In the genomic region with DNA sequence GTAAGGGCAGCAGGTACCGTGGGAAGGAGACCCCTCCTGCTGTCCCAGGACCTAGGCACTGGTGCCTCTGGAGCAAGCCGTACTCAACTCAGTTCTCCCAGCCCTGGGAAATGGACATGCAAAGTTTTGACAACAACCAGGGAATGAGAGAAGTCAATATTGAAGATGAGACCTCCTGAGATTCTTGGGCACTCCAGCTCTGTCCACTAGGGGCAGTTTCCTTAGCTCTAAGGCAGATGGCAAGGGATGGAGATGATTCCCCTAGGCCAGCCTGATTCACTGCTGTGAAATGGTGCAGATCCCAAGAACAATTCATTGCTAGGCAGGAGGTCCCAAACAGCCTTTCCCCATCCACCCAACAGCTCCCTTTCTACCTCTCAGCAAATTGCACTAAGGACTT, we compare ENCODE assay signal across 10 cellular contexts. TPM values are rescaled to one million over a fixed set of nuclear protein-coding genes. Genes with fewer than 3 reads are reported as not detected.
A peak's percentile ranks its signal among the peaks of the same experiment; 100 is the strongest.
DNase-seq lines count a peak whose midpoint lies in the region; ATAC-seq and TF ChIP-seq lines count a peak whose summit lies in the region.
"Had no signal": no experiment of that assay in that cellular context is flagged by ENCODE, and none has a peak within 500 bp of the region (broad histone marks: within the 10 kb centered on the region; RNA-seq: fewer than 3 reads in every experiment).

No MANE protein-coding gene starts in this region.

- H3K4me1 Mint-ChIP-seq in activated CD8-positive, alpha-beta memory T cell treated with anti-CD3 and anti-CD28 coated beads, Interleukin-2, amount 10 ng/mL, durations not matched to agents 7 days and 5 days = no peaks in the 10 kb centered on the region
- H3K4me1 Mint-ChIP-seq: activated naive CD8-positive, alpha-beta T cell treated with anti-CD3 and anti-CD28 coated beads, Interleukin-2, amount 50 U/mL, for 24 hours had no signal

- no peak overlapping the region for H3K4me3 ChIP-seq in MG63
- H3K4me3 ChIP-seq in choroid plexus epithelial cell (ENCODE audit: low read depth, low read length) = no peak overlapping the region
- H3K4me3 ChIP-seq in osteoblast (ENCODE audit: insufficient read depth, low read length) = no peak overlapping the region
- H3K4me3 ChIP-seq: skin epidermis had no signal

- peak; percentile 73 for TF ChIP-seq CTCF in choroid plexus epithelial cell (conservative IDR thresholded peaks at IDR 0.05; ENCODE audit: low read depth, low read length)
- peak; percentile 61 for TF ChIP-seq CTCF in osteoblast (IDR thresholded peaks at IDR 0.05; ENCODE audit: extremely low read depth, low read depth, low read length)

- DNase-seq in DMS 273 (lab: John Stamatoyannopoulos, UW; ENCODE audit: unreplicated experiment) = peak; percentile 71
- DNase-seq in DMS 273 treated with DMSO at 0.1 percent for 48 hours (lab: John Stamatoyannopoulos, UW) = no peak
- DNase-seq in MG63 = peak; percentile 22
- DNase-seq in choroid plexus epithelial cell (ENCODE audit: low read depth) = peak; percentile 49
- peak; percentile 81 for DNase-seq in osteoblast (ENCODE audit: insufficient read length, low spot score, missing footprints)
- DNase-seq in activated CD8-positive, alpha-beta memory T cell treated with anti-CD3 and anti-CD28 coated beads, Interleukin-2, amount 10 ng/mL, durations not matched to agents 7 days and 5 days = no peak
- DNase-seq in retina = no peak
- no peak for DNase-seq in stimulated activated naive CD4-positive, alpha-beta T cell treated with Interleukin-2 at 50 U/mL for 16 hours (lab: John Stamatoyannopoulos, UW)
- DNase-seq: activated naive CD8-positive, alpha-beta T cell treated with anti-CD3 and anti-CD28 coated beads, Interleukin-2, amount 50 U/mL, for 24 hours had no signal

- H3K4me3 Mint-ChIP-seq in activated CD8-positive, alpha-beta memory T cell treated with anti-CD3 and anti-CD28 coated beads, Interleukin-2, amount 10 ng/mL, durations not matched to agents 7 days and 5 days = no peak overlapping the region
- H3K4me3 Mint-ChIP-seq: activated naive CD8-positive, alpha-beta T cell treated with anti-CD3 and anti-CD28 coated beads, Interleukin-2, amount 50 U/mL, for 24 hours had no signal

- no peaks in the 10 kb centered on the region for H3K9me3 Mint-ChIP-seq in activated CD8-positive, alpha-beta memory T cell treated with anti-CD3 and anti-CD28 coated beads, Interleukin-2, amount 10 ng/mL, durations not matched to agents 7 days and 5 days (ENCODE audit: low read depth)
- H3K9me3 Mint-ChIP-seq: activated naive CD8-positive, alpha-beta T cell treated with anti-CD3 and anti-CD28 coated beads, Interleukin-2, amount 50 U/mL, for 24 hours had no signal

- H3K36me3 Mint-ChIP-seq in activated CD8-positive, alpha-beta memory T cell treated with anti-CD3 and anti-CD28 coated beads, Interleukin-2, amount 10 ng/mL, durations not matched to agents 7 days and 5 days = no peaks in the 10 kb centered on the region

- no peaks in the 10 kb centered on the region for H3K9me3 ChIP-seq in MG63
- no peaks in the 10 kb centered on the region for H3K9me3 ChIP-seq in osteoblast (ENCODE audit: low read depth, low read length)

- CTCF ChIA-PET in activated CD8-positive, alpha-beta memory T cell treated with anti-CD3 and anti-CD28 coated beads, Interleukin-2, amount 10 ng/mL, durations not matched to agents 7 days and 5 days (lab: Charles Lee) = interaction anchor here (1.1 to 1.2 kb wide), 2 partner anchors 21 to 28 kb away, joined by 3 read pairs; no protein-coding TSS in a partner anchor

- no peak overlapping the region for H3K27ac ChIP-seq in osteoblast (ENCODE audit: low read depth, low read length)
- H3K27ac ChIP-seq: skin epidermis had no signal

- no peak overlapping the region for H2AFZ ChIP-seq in osteoblast (ENCODE audit: low read length)

- ATAC-seq in activated CD8-positive, alpha-beta memory T cell treated with anti-CD3 and anti-CD28 coated beads, Interleukin-2, amount 10 ng/mL, durations not matched to agents 7 days and 5 days = no peak
- ATAC-seq: activated naive CD8-positive, alpha-beta T cell treated with anti-CD3 and anti-CD28 coated beads, Interleukin-2, amount 50 U/mL, for 24 hours had no signal

- H3K27me3 ChIP-seq in MG63 (peaks cover 7% of the 10 kb centered on the region), osteoblast (ENCODE audit: insufficient read depth, low read length) (peaks cover 3% of the 10 kb centered on the region)

- no peaks in the 10 kb centered on the region for H3K4me1 ChIP-seq in osteoblast (ENCODE audit: insufficient read depth, low read length)

- peaks cover 6% of the 10 kb centered on the region for H3K27me3 Mint-ChIP-seq in activated CD8-positive, alpha-beta memory T cell treated with anti-CD3 and anti-CD28 coated beads, Interleukin-2, amount 10 ng/mL, durations not matched to agents 7 days and 5 days
- H3K27me3 Mint-ChIP-seq: activated naive CD8-positive, alpha-beta T cell treated with anti-CD3 and anti-CD28 coated beads, Interleukin-2, amount 50 U/mL, for 24 hours had no signal

- H3K27ac Mint-ChIP-seq in activated CD8-positive, alpha-beta memory T cell treated with anti-CD3 and anti-CD28 coated beads, Interleukin-2, amount 10 ng/mL, durations not matched to agents 7 days and 5 days = no peak overlapping the region
- H3K27ac Mint-ChIP-seq: activated naive CD8-positive, alpha-beta T cell treated with anti-CD3 and anti-CD28 coated beads, Interleukin-2, amount 50 U/mL, for 24 hours had no signal

- H3K36me3 ChIP-seq in MG63 (no peaks in the 10 kb centered on the region), osteoblast (ENCODE audit: insufficient read depth, low read length) (no peaks in the 10 kb centered on the region)

- no peak overlapping the region for H3K4me2 ChIP-seq in osteoblast (ENCODE audit: insufficient read depth, low read length)

- no peaks in the 10 kb centered on the region for H4K20me1 ChIP-seq in osteoblast (ENCODE audit: insufficient read depth, low read length)

- no peaks in the 10 kb centered on the region for H3K79me2 ChIP-seq in osteoblast (ENCODE audit: insufficient read depth, low read length)

RNA-seq across cellular contexts. Expression of a gene that starts 20.6 kb away (rescaled TPM):
- total RNA-seq in MG63 (2014; rRNA removed; shearing (Covaris generic); ENCODE audit: low replicate concordance) = not detected in 2 replicates
- total RNA-seq in osteoblast = not detected in 2 replicates
- under 1 TPM in 1 of 2 experiments, not detected in 1; 0.18 TPM for total RNA-seq in activated CD8-positive, alpha-beta memory T cell treated with anti-CD3 and anti-CD28 coated beads, Interleukin-2, amount 10 ng/mL, durations not matched to agents 7 days and 5 days

RNA-seq across cellular contexts. Expression of a gene that starts 49.4 kb away (rescaled TPM):
- total RNA-seq in MG63 (2014; rRNA removed; shearing (Covaris generic); ENCODE audit: low replicate concordance) = not detected in 2 replicates
- total RNA-seq in osteoblast = under 0.01 and 0.36 TPM in 2 replicates
- under 1 TPM; 0.28 to 0.29 TPM for total RNA-seq in activated CD8-positive, alpha-beta memory T cell treated with anti-CD3 and anti-CD28 coated beads, Interleukin-2, amount 10 ng/mL, durations not matched to agents 7 days and 5 days

Comparison
In these comparisons a context has a peak if more than half of its experiments do, and no peak if none do; other contexts are left out.
1. DNase-seq: peak in DMS 273 (single experiment), MG63 (single experiment), choroid plexus epithelial cell (single experiment) and osteoblast (single experiment); none in DMS 273 treated with DMSO at 0.1 percent for 48 hours (single experiment), activated CD8-positive, alpha-beta memory T cell treated with anti-CD3 and anti-CD28 coated beads, Interleukin-2, amount 10 ng/mL, durations not matched to agents 7 days and 5 days (single experiment), retina (single experiment) and stimulated activated naive CD4-positive, alpha-beta T cell treated with Interleukin-2 at 50 U/mL for 16 hours (single experiment).